ENCODE assay signal across 1 cellular context in genomic region chr16:71883849-71884638, GRCh38.
A peak's percentile ranks its signal among the peaks of the same experiment; 100 is the strongest.
TF ChIP-seq lines count a peak whose summit lies in the region.

Gene ZNF821 (minus strand): TSS chr16:71884182. CDS start chr16:71879946, 4,236 bp downstream.

TF ChIP-seq in HepG2, 621 proteins besides CTCF, POLR2A, EP300 and RAD21 (continued from another document and continues in another):
- peak; percentile 84 for TF ChIP-seq ZHX1 (CRISPR knock-in tag; IDR thresholded peaks at IDR 0.05; ENCODE audit: low read depth)
- no peak for TF ChIP-seq ZXDC (CRISPR knock-in tag; IDR thresholded peaks at IDR 0.05)
- no peak for TF ChIP-seq ZNF414 (CRISPR knock-in tag; IDR thresholded peaks at IDR 0.05)
- TF ChIP-seq ZNF496 (CRISPR knock-in tag; IDR thresholded peaks at IDR 0.05; ENCODE audit: insufficient replicate concordance) = no peak
- TF ChIP-seq THAP7 (CRISPR knock-in tag; IDR thresholded peaks at IDR 0.05) = 0 out of 2 replicates have a peak, but pooled peaks have one; percentile 34
- TF ChIP-seq YY1 (IDR thresholded peaks at IDR 0.05; ENCODE audit: insufficient read depth, insufficient replicate concordance, low read depth, low read length) = peak; percentile 95
- no peak for TF ChIP-seq GRHL1 (CRISPR knock-in tag; conservative IDR thresholded peaks at IDR 0.05)
- TF ChIP-seq ZNF207 (IDR thresholded peaks at IDR 0.05; ENCODE audit: borderline replicate concordance) = no peak
- peak; percentile 33; the same call in 1 of the 2 replicates for TF ChIP-seq ZNF768 (CRISPR knock-in tag; IDR thresholded peaks at IDR 0.05)
- TF ChIP-seq ZFP37 (CRISPR knock-in tag; IDR thresholded peaks at IDR 0.05; ENCODE audit: borderline replicate concordance) = 0 out of 2 replicates have a peak, but pooled peaks have one; percentile 5
- TF ChIP-seq AGO2 (optimal IDR thresholded peaks at IDR 0.05; ENCODE audit: low read depth, low read length) = peak; percentile 56
- no peak for TF ChIP-seq TRAFD1 (CRISPR knock-in tag; IDR thresholded peaks at IDR 0.05; ENCODE audit: borderline replicate concordance)
- peak; percentile 36; the same call in 1 of the 2 replicates for TF ChIP-seq FOXC1 (CRISPR knock-in tag; IDR thresholded peaks at IDR 0.05; ENCODE audit: borderline replicate concordance)
- no peak for TF ChIP-seq SOX13 (IDR thresholded peaks at IDR 0.05)
- 0 out of 4 replicates have a peak, but pooled peaks of 1 of the 2 experiments have one; percentile 4 for TF ChIP-seq SOX13 (CRISPR knock-in tag; conservative IDR thresholded peaks at IDR 0.05 in 1 of 2, IDR thresholded peaks at IDR 0.05 in 1 of 2)
- TF ChIP-seq ZNF878 (CRISPR knock-in tag; IDR thresholded peaks at IDR 0.05) = 0 out of 2 replicates have a peak, but pooled peaks have one; percentile 41
- peak; percentile 42; the same call in 1 of the 2 replicates for TF ChIP-seq HINFP (CRISPR knock-in tag; IDR thresholded peaks at IDR 0.05; ENCODE audit: low read depth)
- peak; percentile 51; the same call in 1 of the 2 replicates for TF ChIP-seq ZFP82 (CRISPR knock-in tag; IDR thresholded peaks at IDR 0.05; ENCODE audit: borderline replicate concordance)
- no peak for TF ChIP-seq ZFP36L2 (CRISPR knock-in tag; IDR thresholded peaks at IDR 0.05)
- TF ChIP-seq KDM6A (CRISPR knock-in tag; IDR thresholded peaks at IDR 0.05; ENCODE audit: low read depth) = peak; percentile 20; the same call in 1 of the 2 replicates
- TF ChIP-seq CC2D1A (CRISPR knock-in tag; IDR thresholded peaks at IDR 0.05) = 0 out of 2 replicates have a peak, but pooled peaks have one; percentile 44
- TF ChIP-seq STAT6 (CRISPR knock-in tag; IDR thresholded peaks at IDR 0.05; ENCODE audit: borderline replicate concordance) = no peak
- TF ChIP-seq ZNF792 (CRISPR knock-in tag; IDR thresholded peaks at IDR 0.05) = 0 out of 2 replicates have a peak, but pooled peaks have one; percentile 31
- no peak for TF ChIP-seq TRIM24 (CRISPR knock-in tag; IDR thresholded peaks at IDR 0.05)
- TF ChIP-seq KDM5B (CRISPR knock-in tag; IDR thresholded peaks at IDR 0.05; ENCODE audit: borderline replicate concordance) = peak; percentile 9; the same call in 1 of the 2 replicates
- TF ChIP-seq ZNF180 (CRISPR knock-in tag; IDR thresholded peaks at IDR 0.05; ENCODE audit: borderline replicate concordance, low read depth) = no peak
- TF ChIP-seq ZNF44 (CRISPR knock-in tag; IDR thresholded peaks at IDR 0.05) = no peak
- no peak for TF ChIP-seq REPIN1 (CRISPR knock-in tag; IDR thresholded peaks at IDR 0.05; ENCODE audit: borderline replicate concordance, low read depth)
- TF ChIP-seq ZFY (CRISPR knock-in tag; IDR thresholded peaks at IDR 0.05) = peak; percentile 81
- TF ChIP-seq ZNF543 (CRISPR knock-in tag; IDR thresholded peaks at IDR 0.05) = peak; percentile 40; the same call in 1 of the 2 replicates
- peak in 1 of 2 experiments; percentile 38; a peak in 1 of 4 replicates for TF ChIP-seq KLF16 (CRISPR knock-in tag; IDR thresholded peaks at IDR 0.05)
- TF ChIP-seq HIVEP1 (CRISPR knock-in tag; IDR thresholded peaks at IDR 0.05) = no peak
- TF ChIP-seq ZGPAT (CRISPR knock-in tag; IDR thresholded peaks at IDR 0.05) = peak; percentile 26
- TF ChIP-seq PATZ1 (CRISPR knock-in tag; IDR thresholded peaks at IDR 0.05) = peak; percentile 3; the same call in 1 of the 2 replicates
- TF ChIP-seq LBX2 (CRISPR knock-in tag; IDR thresholded peaks at IDR 0.05; ENCODE audit: borderline replicate concordance) = 0 out of 2 replicates have a peak, but pooled peaks have one; percentile 43
- TF ChIP-seq WIZ (CRISPR knock-in tag; IDR thresholded peaks at IDR 0.05) = peak; percentile 40; the same call in 1 of the 2 replicates
- no peak for TF ChIP-seq RXRB (CRISPR knock-in tag; IDR thresholded peaks at IDR 0.05; ENCODE audit: borderline replicate concordance)
- TF ChIP-seq ZNF749 (CRISPR knock-in tag; IDR thresholded peaks at IDR 0.05; ENCODE audit: borderline replicate concordance) = 0 out of 2 replicates have a peak, but pooled peaks have one; percentile 36
- TF ChIP-seq SPEN (CRISPR knock-in tag; IDR thresholded peaks at IDR 0.05; ENCODE audit: low read depth) = peak; percentile 70
